Comparison of ENCODE assay signal across 1 cellular context in the genomic region with DNA sequence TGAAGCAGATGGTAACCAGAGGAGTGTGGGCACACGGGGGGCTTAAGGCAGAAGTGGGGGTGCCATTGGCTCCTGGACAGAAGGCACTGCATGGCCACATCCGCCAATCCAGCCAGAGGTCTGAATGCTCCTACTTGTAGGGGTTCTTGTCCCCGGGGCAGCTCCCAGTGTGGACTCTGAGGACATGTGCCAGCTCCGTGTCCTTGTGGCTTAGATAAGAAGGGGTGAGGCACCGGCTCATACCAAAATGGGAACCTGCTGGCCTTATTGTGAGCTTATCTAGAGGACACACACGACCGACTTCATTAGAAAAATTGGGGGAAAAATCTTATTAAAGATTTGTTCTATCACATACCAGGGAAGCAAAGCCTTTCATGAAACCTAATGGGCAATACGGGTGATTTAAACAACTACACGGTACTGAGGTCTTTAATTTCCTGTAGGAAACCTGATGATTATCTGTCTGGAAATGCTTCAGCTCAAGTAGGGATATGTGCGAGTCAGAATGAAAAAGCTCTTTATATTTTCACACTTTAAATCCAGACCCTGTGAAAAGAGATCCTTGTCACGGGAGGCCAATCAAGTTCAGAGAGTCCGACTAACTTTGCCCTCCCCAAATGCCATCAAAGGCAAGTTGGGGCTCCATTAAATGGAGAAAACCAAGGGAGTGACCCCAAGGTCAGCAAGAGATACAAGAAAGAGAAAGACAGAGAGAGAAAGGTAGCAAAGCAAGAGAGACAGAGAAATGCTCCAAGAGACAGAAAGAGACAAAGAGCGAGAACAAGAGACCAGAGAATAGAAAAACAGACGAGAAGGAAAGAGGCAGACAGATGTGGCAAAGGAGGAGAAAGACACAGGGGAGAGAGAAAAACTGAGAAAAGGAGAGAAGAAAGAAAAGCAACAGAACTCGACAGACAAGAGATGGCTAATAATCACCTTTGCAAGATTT.
TF ChIP-seq lines count a peak whose summit lies in the region.

No MANE protein-coding gene starts in this region.

TF ChIP-seq in K562, 482 proteins besides CTCF, POLR2A, EP300 and RAD21 (continued from another document and continues in another):
- TF ChIP-seq NRF1 (conservative IDR thresholded peaks at IDR 0.05 in 1 of 2, IDR thresholded peaks at IDR 0.05 in 1 of 2) (0 out of 4 replicates have a peak, but pooled peaks of 1 of the 2 experiments have one; percentile 14), CREBBP (IDR thresholded peaks at IDR 0.05; ENCODE audit: low read depth, low read length) (no peak), RFX5 (IDR thresholded peaks at IDR 0.05; ENCODE audit: low read depth, low read length) (no peak), SOX6 (IDR thresholded peaks at IDR 0.05) (peak; percentile 71), PTBP1 (IDR thresholded peaks at IDR 0.05; ENCODE audit: low read depth, low read length) (no peak), TBL1XR1 (IDR thresholded peaks at IDR 0.05; ENCODE audit: low read length in 2 of 2) (0 out of 4 replicates have a peak, but pooled peaks of 1 of the 2 experiments have one; percentile 23), ZNF551 (CRISPR knock-in tag; IDR thresholded peaks at IDR 0.05) (no peak), TAL1 (IDR thresholded peaks at IDR 0.05) (peak; percentile 88), OTX1 (CRISPR knock-in tag; IDR thresholded peaks at IDR 0.05) (no peak), U2AF1 (optimal IDR thresholded peaks at IDR 0.05; ENCODE audit: low read depth, low read length) (no peak), EHMT2 (IDR thresholded peaks at IDR 0.05) (peak; percentile 58; the same call in 1 of the 2 replicates), CTBP1 (IDR thresholded peaks at IDR 0.05; ENCODE audit: borderline replicate concordance) (peak; percentile 63; the same call in 1 of the 2 replicates), GATA2 (CRISPR knock-in tag; IDR thresholded peaks at IDR 0.05) (peak; percentile 51), SMARCE1 (IDR thresholded peaks at IDR 0.05) (peak; percentile 81; the same call in 1 of the 2 replicates), HDAC6 (IDR thresholded peaks at IDR 0.05; ENCODE audit: low read depth, low read length) (no peak), TEAD1 (CRISPR knock-in tag; IDR thresholded peaks at IDR 0.05) (peak in 1 of 2 experiments; percentile 54; a peak in 1 of 4 replicates), DPF2 (IDR thresholded peaks at IDR 0.05) (peak; percentile 81), ZNF707 (CRISPR knock-in tag; conservative IDR thresholded peaks at IDR 0.05) (no peak), TEAD4 (IDR thresholded peaks at IDR 0.05; ENCODE audit: low read length) (peak; percentile 90), TEAD4 (CRISPR knock-in tag; IDR thresholded peaks at IDR 0.05; ENCODE audit: borderline replicate concordance) (no peak), ESRRA (IDR thresholded peaks at IDR 0.05; ENCODE audit: borderline replicate concordance, low read depth) (peak; percentile 74; the same call in 1 of the 2 replicates), STAT5A (IDR thresholded peaks at IDR 0.05; ENCODE audit: borderline replicate concordance, low read length) (peak; percentile 55), ZKSCAN1 (IDR thresholded peaks at IDR 0.05; ENCODE audit: low read depth, low read length) (peak; percentile 37; the same call in 1 of the 2 replicates), THRAP3 (IDR thresholded peaks at IDR 0.05; ENCODE audit: borderline replicate concordance) (peak; percentile 60; the same call in 1 of the 2 replicates), DNMT1 (IDR thresholded peaks at IDR 0.05) (no peak), KLF16 (IDR thresholded peaks at IDR 0.05) (peak; percentile 78), CBFA2T2 (conservative IDR thresholded peaks at IDR 0.05) (peak; percentile 82), ZNF584 (CRISPR knock-in tag; IDR thresholded peaks at IDR 0.05; ENCODE audit: low read depth) (0 out of 2 replicates have a peak, but pooled peaks have one; percentile 32), SMARCC2 (IDR thresholded peaks at IDR 0.05; ENCODE audit: low read depth) (peak; percentile 69)
- TF ChIP-seq, protein P1, sequence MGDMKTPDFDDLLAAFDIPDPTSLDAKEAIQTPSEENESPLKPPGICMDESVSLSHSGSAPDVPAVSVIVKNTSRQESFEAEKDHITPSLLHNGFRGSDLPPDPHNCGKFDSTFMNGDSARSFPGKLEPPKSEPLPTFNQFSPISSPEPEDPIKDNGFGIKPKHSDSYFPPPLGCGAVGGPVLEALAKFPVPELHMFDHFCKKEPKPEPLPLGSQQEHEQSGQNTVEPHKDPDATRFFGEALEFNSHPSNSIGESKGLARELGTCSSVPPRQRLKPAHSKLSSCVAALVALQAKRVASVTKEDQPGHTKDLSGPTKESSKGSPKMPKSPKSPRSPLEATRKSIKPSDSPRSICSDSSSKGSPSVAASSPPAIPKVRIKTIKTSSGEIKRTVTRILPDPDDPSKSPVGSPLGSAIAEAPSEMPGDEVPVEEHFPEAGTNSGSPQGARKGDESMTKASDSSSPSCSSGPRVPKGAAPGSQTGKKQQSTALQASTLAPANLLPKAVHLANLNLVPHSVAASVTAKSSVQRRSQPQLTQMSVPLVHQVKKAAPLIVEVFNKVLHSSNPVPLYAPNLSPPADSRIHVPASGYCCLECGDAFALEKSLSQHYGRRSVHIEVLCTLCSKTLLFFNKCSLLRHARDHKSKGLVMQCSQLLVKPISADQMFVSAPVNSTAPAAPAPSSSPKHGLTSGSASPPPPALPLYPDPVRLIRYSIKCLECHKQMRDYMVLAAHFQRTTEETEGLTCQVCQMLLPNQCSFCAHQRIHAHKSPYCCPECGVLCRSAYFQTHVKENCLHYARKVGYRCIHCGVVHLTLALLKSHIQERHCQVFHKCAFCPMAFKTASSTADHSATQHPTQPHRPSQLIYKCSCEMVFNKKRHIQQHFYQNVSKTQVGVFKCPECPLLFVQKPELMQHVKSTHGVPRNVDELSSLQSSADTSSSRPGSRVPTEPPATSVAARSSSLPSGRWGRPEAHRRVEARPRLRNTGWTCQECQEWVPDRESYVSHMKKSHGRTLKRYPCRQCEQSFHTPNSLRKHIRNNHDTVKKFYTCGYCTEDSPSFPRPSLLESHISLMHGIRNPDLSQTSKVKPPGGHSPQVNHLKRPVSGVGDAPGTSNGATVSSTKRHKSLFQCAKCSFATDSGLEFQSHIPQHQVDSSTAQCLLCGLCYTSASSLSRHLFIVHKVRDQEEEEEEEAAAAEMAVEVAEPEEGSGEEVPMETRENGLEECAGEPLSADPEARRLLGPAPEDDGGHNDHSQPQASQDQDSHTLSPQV (IDR thresholded peaks at IDR 0.05): peak; percentile 52; the same call in 1 of the 2 replicates
- TF ChIP-seq, protein P2, sequence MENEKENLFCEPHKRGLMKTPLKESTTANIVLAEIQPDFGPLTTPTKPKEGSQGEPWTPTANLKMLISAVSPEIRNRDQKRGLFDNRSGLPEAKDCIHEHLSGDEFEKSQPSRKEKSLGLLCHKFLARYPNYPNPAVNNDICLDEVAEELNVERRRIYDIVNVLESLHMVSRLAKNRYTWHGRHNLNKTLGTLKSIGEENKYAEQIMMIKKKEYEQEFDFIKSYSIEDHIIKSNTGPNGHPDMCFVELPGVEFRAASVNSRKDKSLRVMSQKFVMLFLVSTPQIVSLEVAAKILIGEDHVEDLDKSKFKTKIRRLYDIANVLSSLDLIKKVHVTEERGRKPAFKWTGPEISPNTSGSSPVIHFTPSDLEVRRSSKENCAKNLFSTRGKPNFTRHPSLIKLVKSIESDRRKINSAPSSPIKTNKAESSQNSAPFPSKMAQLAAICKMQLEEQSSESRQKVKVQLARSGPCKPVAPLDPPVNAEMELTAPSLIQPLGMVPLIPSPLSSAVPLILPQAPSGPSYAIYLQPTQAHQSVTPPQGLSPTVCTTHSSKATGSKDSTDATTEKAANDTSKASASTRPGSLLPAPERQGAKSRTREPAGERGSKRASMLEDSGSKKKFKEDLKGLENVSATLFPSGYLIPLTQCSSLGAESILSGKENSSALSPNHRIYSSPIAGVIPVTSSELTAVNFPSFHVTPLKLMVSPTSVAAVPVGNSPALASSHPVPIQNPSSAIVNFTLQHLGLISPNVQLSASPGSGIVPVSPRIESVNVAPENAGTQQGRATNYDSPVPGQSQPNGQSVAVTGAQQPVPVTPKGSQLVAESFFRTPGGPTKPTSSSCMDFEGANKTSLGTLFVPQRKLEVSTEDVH (IDR thresholded peaks at IDR 0.05; ENCODE audit: low read depth, partially characterized antibody): no peak
- TF ChIP-seq, protein P3, sequence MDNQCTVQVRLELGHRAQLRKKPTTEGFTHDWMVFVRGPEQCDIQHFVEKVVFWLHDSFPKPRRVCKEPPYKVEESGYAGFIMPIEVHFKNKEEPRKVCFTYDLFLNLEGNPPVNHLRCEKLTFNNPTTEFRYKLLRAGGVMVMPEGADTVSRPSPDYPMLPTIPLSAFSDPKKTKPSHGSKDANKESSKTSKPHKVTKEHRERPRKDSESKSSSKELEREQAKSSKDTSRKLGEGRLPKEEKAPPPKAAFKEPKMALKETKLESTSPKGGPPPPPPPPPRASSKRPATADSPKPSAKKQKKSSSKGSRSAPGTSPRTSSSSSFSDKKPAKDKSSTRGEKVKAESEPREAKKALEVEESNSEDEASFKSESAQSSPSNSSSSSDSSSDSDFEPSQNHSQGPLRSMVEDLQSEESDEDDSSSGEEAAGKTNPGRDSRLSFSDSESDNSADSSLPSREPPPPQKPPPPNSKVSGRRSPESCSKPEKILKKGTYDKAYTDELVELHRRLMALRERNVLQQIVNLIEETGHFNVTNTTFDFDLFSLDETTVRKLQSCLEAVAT (IDR thresholded peaks at IDR 0.05): 0 out of 4 replicates have a peak, but pooled peaks of 1 of the 2 experiments have one; percentile 41
- TF ChIP-seq, protein P4, sequence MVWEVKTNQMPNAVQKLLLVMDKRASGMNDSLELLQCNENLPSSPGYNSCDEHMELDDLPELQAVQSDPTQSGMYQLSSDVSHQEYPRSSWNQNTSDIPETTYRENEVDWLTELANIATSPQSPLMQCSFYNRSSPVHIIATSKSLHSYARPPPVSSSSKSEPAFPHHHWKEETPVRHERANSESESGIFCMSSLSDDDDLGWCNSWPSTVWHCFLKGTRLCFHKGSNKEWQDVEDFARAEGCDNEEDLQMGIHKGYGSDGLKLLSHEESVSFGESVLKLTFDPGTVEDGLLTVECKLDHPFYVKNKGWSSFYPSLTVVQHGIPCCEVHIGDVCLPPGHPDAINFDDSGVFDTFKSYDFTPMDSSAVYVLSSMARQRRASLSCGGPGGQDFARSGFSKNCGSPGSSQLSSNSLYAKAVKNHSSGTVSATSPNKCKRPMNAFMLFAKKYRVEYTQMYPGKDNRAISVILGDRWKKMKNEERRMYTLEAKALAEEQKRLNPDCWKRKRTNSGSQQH (CRISPR knock-in tag; IDR thresholded peaks at IDR 0.05): peak; percentile 61; the same call in 1 of the 2 replicates
- TF ChIP-seq, protein P5, sequence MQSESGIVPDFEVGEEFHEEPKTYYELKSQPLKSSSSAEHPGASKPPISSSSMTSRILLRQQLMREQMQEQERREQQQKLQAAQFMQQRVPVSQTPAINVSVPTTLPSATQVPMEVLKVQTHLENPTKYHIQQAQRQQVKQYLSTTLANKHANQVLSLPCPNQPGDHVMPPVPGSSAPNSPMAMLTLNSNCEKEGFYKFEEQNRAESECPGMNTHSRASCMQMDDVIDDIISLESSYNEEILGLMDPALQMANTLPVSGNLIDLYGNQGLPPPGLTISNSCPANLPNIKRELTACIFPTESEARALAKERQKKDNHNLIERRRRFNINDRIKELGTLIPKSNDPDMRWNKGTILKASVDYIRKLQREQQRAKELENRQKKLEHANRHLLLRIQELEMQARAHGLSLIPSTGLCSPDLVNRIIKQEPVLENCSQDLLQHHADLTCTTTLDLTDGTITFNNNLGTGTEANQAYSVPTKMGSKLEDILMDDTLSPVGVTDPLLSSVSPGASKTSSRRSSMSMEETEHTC (IDR thresholded peaks at IDR 0.05): 0 out of 2 replicates have a peak, but pooled peaks have one; percentile 44
- TF ChIP-seq, protein P6, sequence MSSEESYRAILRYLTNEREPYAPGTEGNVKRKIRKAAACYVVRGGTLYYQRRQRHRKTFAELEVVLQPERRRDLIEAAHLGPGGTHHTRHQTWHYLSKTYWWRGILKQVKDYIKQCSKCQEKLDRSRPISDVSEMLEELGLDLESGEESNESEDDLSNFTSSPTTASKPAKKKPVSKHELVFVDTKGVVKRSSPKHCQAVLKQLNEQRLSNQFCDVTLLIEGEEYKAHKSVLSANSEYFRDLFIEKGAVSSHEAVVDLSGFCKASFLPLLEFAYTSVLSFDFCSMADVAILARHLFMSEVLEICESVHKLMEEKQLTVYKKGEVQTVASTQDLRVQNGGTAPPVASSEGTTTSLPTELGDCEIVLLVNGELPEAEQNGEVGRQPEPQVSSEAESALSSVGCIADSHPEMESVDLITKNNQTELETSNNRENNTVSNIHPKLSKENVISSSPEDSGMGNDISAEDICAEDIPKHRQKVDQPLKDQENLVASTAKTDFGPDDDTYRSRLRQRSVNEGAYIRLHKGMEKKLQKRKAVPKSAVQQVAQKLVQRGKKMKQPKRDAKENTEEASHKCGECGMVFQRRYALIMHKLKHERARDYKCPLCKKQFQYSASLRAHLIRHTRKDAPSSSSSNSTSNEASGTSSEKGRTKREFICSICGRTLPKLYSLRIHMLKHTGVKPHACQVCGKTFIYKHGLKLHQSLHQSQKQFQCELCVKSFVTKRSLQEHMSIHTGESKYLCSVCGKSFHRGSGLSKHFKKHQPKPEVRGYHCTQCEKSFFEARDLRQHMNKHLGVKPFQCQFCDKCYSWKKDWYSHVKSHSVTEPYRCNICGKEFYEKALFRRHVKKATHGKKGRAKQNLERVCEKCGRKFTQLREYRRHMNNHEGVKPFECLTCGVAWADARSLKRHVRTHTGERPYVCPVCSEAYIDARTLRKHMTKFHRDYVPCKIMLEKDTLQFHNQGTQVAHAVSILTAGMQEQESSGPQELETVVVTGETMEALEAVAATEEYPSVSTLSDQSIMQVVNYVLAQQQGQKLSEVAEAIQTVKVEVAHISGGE (CRISPR knock-in tag; IDR thresholded peaks at IDR 0.05): peak in 1 of 3 experiments; percentile 58; a peak in 1 of 6 replicates
- TF ChIP-seq, protein P7, sequence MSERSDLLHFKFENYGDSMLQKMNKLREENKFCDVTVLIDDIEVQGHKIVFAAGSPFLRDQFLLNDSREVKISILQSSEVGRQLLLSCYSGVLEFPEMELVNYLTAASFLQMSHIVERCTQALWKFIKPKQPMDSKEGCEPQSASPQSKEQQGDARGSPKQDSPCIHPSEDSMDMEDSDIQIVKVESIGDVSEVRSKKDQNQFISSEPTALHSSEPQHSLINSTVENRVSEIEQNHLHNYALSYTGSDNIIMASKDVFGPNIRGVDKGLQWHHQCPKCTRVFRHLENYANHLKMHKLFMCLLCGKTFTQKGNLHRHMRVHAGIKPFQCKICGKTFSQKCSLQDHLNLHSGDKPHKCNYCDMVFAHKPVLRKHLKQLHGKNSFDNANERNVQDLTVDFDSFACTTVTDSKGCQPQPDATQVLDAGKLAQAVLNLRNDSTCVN (CRISPR knock-in tag; IDR thresholded peaks at IDR 0.05): peak; percentile 47; the same call in 1 of the 2 replicates
- TF ChIP-seq, protein P8, sequence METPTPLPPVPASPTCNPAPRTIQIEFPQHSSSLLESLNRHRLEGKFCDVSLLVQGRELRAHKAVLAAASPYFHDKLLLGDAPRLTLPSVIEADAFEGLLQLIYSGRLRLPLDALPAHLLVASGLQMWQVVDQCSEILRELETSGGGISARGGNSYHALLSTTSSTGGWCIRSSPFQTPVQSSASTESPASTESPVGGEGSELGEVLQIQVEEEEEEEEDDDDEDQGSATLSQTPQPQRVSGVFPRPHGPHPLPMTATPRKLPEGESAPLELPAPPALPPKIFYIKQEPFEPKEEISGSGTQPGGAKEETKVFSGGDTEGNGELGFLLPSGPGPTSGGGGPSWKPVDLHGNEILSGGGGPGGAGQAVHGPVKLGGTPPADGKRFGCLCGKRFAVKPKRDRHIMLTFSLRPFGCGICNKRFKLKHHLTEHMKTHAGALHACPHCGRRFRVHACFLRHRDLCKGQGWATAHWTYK (CRISPR knock-in tag; IDR thresholded peaks at IDR 0.05): 0 out of 2 replicates have a peak, but pooled peaks have one; percentile 41
